Comparison of ENCODE assay signal across 8 cellular contexts in the genomic region with DNA sequence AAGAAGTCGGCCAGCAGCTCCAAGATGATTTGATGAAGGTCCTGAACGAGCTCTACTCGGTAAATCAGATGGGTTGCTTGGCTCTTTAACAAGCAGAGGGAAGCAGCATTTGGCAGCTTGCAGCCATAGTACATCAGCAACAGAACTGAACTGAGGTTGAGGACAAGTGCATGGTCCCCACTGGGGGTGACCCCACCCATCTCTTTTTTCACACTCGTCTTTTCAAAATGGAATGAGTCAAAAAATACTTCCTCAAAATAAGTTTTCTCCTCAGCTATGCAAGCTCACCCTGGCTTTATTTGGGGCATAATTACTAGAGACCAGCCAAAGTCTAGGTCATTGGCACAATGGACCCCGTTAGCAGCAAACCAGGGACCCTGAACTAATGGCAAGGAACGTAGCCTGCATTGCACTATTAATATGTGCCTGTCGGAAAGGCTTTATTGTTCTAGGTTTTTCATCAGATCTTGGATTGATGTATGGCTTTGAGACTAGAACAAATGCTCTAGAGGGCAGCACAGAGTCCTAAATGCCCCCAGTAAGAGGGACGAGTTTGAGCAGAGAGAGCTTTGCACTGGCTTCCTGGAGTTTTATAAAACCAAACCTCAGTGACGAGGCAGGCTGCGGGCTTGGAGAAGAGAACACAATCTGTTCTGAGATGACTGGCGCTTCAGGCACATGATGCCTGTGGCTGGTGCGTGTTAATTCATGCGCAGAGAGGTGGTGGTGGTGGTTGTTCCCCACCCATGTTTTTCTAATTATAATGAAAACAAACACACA.
DNase-seq lines count a peak whose midpoint lies in the region; ATAC-seq and TF ChIP-seq lines count a peak whose summit lies in the region.
"Not testable (repeated sequence)": the region's sequence is repeated elsewhere in the genome, so short reads cannot be mapped to it uniquely, and the experiment has no call there.

No MANE protein-coding gene starts in this region.

- POLR2A ChIA-PET in activated CD8-positive, alpha-beta T cell treated with anti-CD3 and anti-CD28 coated beads, Interleukin-2, amount 10 ng/mL, durations not matched to agents 7 days and 5 days (lab: Charles Lee) = not testable (repeated sequence)

- H3K27ac Mint-ChIP-seq in activated CD8-positive, alpha-beta T cell treated with anti-CD3 and anti-CD28 coated beads, Interleukin-2, amount 10 ng/mL, durations not matched to agents 7 days and 5 days = not testable (repeated sequence)

- not testable (repeated sequence) for TF ChIP-seq POLR2A in NB4 (IDR thresholded peaks at IDR 0.05; ENCODE audit: extremely low read depth, insufficient read length)

- H3K4me3 Mint-ChIP-seq in activated CD8-positive, alpha-beta T cell treated with anti-CD3 and anti-CD28 coated beads, Interleukin-2, amount 10 ng/mL, durations not matched to agents 7 days and 5 days = not testable (repeated sequence)

- not testable (repeated sequence) for H3K36me3 ChIP-seq in HAP-1 (replicated peaks)

- DNase-seq in Caki2 (ENCODE audit: low read depth) (peak; percentile 83), HAP-1 (ENCODE audit: low spot score in 2 of 2) (peak; percentile 1 to 9), NB4 (ENCODE audit: low read depth) (peak; percentile 22), astrocyte of the cerebellum (ENCODE audit: low read depth) (peak; percentile 16), fibroblast of the aortic adventitia (ENCODE audit: low read depth) (peak; percentile 2), lung microvascular endothelial cell (ENCODE audit: low read depth in 2 of 2) (peak; percentile 54 to 73)
- peak; percentile 65 for DNase-seq in activated CD8-positive, alpha-beta T cell treated with anti-CD3 and anti-CD28 coated beads, Interleukin-2, amount 10 ng/mL, durations not matched to agents 7 days and 5 days
- peak; percentile 1 for DNase-seq in stimulated activated CD4-positive, alpha-beta T cell treated with anti-CD3 and anti-CD28 coated beads, Interleukin-4, amount 100 ng/mL, for 1 hour

- not testable (repeated sequence) for TF ChIP-seq CTCF in NB4 (IDR thresholded peaks at IDR 0.05; ENCODE audit: low read depth, low read length); astrocyte of the cerebellum (IDR thresholded peaks at IDR 0.05; ENCODE audit: low read depth, low read length, missing control alignments); fibroblast of the aortic adventitia (IDR thresholded peaks at IDR 0.05; ENCODE audit: insufficient read depth, low read length)

- H3K4me1 ChIP-seq in HAP-1 = not testable (repeated sequence)

- H3K36me3 Mint-ChIP-seq in activated CD8-positive, alpha-beta T cell treated with anti-CD3 and anti-CD28 coated beads, Interleukin-2, amount 10 ng/mL, durations not matched to agents 7 days and 5 days (ENCODE audit: low read depth) = not testable (repeated sequence)

- CTCF ChIA-PET in activated CD8-positive, alpha-beta T cell treated with anti-CD3 and anti-CD28 coated beads, Interleukin-2, amount 10 ng/mL, durations not matched to agents 7 days and 5 days (lab: Charles Lee) = not testable (repeated sequence)

- not testable (repeated sequence) for H3K9me3 Mint-ChIP-seq in activated CD8-positive, alpha-beta T cell treated with anti-CD3 and anti-CD28 coated beads, Interleukin-2, amount 10 ng/mL, durations not matched to agents 7 days and 5 days (ENCODE audit: insufficient read depth)

- H3K4me3 ChIP-seq in HAP-1; NB4 (ENCODE audit: low read depth, low read length); astrocyte of the cerebellum (ENCODE audit: low read depth, low read length); fibroblast of the aortic adventitia (ENCODE audit: low read depth, low read length): not testable (repeated sequence)

- H3K4me1 Mint-ChIP-seq in activated CD8-positive, alpha-beta T cell treated with anti-CD3 and anti-CD28 coated beads, Interleukin-2, amount 10 ng/mL, durations not matched to agents 7 days and 5 days (ENCODE audit: low read depth) = not testable (repeated sequence)

- not testable (repeated sequence) for H3K9me3 ChIP-seq in HAP-1

- not testable (repeated sequence) for H3K27me3 Mint-ChIP-seq in activated CD8-positive, alpha-beta T cell treated with anti-CD3 and anti-CD28 coated beads, Interleukin-2, amount 10 ng/mL, durations not matched to agents 7 days and 5 days (ENCODE audit: low read depth)

- in situ Hi-C loops in Caki2 (cut with HindIII; ENCODE audit: low pct_unique_long_range_greater_than_20kb, low sequenced_read_pairs); HAP-1 (cut with MboI; ENCODE audit: low sequenced_read_pairs); astrocyte of the cerebellum (cut with HindIII; ENCODE audit: low sequenced_read_pairs): not testable (repeated sequence)

- H3K27me3 ChIP-seq in HAP-1 (ENCODE audit: low read depth) = not testable (repeated sequence)

- peak; percentile 85 for ATAC-seq in activated CD8-positive, alpha-beta T cell treated with anti-CD3 and anti-CD28 coated beads, Interleukin-2, amount 10 ng/mL, durations not matched to agents 7 days and 5 days

Comparison
In these comparisons a context has a peak if more than half of its experiments do, and no peak if none do; other contexts are left out.
1. DNase-seq: peak in every context shown above with its lines; median percentile 83 in Caki2; 65 in activated CD8-positive, alpha-beta T cell treated with anti-CD3 and anti-CD28 coated beads, Interleukin-2, amount 10 ng/mL, durations not matched to agents 7 days and 5 days; 64 in lung microvascular endothelial cell; 22 in NB4; 16 in astrocyte of the cerebellum; 5 in HAP-1; 2 in fibroblast of the aortic adventitia; 1 in stimulated activated CD4-positive, alpha-beta T cell treated with anti-CD3 and anti-CD28 coated beads, Interleukin-4, amount 100 ng/mL, for 1 hour.